Comparison of ENCODE assay signal across 8 cellular contexts in genomic region chr22:36373258-36373579, GRCh38. TPM values are rescaled to one million over a fixed set of nuclear protein-coding genes. Genes with fewer than 3 reads are reported as not detected.
A peak's percentile ranks its signal among the peaks of the same experiment; 100 is the strongest.
DNase-seq lines count a peak whose midpoint lies in the region; ATAC-seq and TF ChIP-seq lines count a peak whose summit lies in the region.
"Had no signal": no experiment of that assay in that cellular context is flagged by ENCODE, and none has a peak within 500 bp of the region (broad histone marks: within the 10 kb centered on the region; RNA-seq: fewer than 3 reads in every experiment).

No MANE protein-coding gene starts in this region.

- peaks cover 95% of the 10 kb centered on the region for H4K20me1 ChIP-seq in Loucy (ENCODE audit: insufficient read depth, low read length, poor library complexity, severe bottlenecking)

- peaks cover 3% of the 10 kb centered on the region for H3K9me3 Mint-ChIP-seq in activated CD8-positive, alpha-beta T cell treated with anti-CD3 and anti-CD28 coated beads, Interleukin-2, amount 10 ng/mL, durations not matched to agents 7 days and 5 days (ENCODE audit: insufficient read depth)

- no peaks in the 10 kb centered on the region for H3K27me3 Mint-ChIP-seq in activated CD8-positive, alpha-beta T cell treated with anti-CD3 and anti-CD28 coated beads, Interleukin-2, amount 10 ng/mL, durations not matched to agents 7 days and 5 days (ENCODE audit: low read depth)

- CTCF ChIA-PET in activated CD8-positive, alpha-beta T cell treated with anti-CD3 and anti-CD28 coated beads, Interleukin-2, amount 10 ng/mL, durations not matched to agents 7 days and 5 days (lab: Charles Lee) = interaction anchor here (1.0 kb wide), 3 partner anchors 12 to 97 kb away, joined by 3 to 4 read pairs (median 3); no protein-coding TSS in a partner anchor

- H3K27me3 ChIP-seq in Loucy (ENCODE audit: insufficient read depth, low read length, poor library complexity, severe bottlenecking) (no peaks in the 10 kb centered on the region), iPS-15b (ENCODE audit: control insufficient read depth, insufficient read depth, low read length) (no peaks in the 10 kb centered on the region), subcutaneous abdominal adipose tissue (ENCODE audit: control insufficient read depth in 5 of 5, insufficient read depth in 4 of 5, low read length in 5 of 5) (no peaks in the 10 kb centered on the region)

- no peak for DNase-seq in activated CD8-positive, alpha-beta T cell treated with anti-CD3 and anti-CD28 coated beads, Interleukin-2, amount 10 ng/mL, durations not matched to agents 7 days and 5 days
- DNase-seq in NCI-H345 treated with DMSO at 0.1 percent for 48 hours (lab: John Stamatoyannopoulos, UW; ENCODE audit: unreplicated experiment) = no peak
- DNase-seq: activated CD8-positive, alpha-beta memory T cell treated with anti-CD3 and anti-CD28 coated beads, Interleukin-2, amount 50 U/mL, for 48 hours had no signal

- TF ChIP-seq CTCF in Loucy (conservative IDR thresholded peaks at IDR 0.05; ENCODE audit: low read length) = no peak

- peak overlapping the region; percentile 88 for H3K27ac Mint-ChIP-seq in activated CD8-positive, alpha-beta T cell treated with anti-CD3 and anti-CD28 coated beads, Interleukin-2, amount 10 ng/mL, durations not matched to agents 7 days and 5 days

- POLR2A ChIA-PET in activated CD8-positive, alpha-beta T cell treated with anti-CD3 and anti-CD28 coated beads, Interleukin-2, amount 10 ng/mL, durations not matched to agents 7 days and 5 days (lab: Charles Lee) = interaction anchor here (2.1 to 2.7 kb wide), 4 partner anchors 8 to 15 kb away, joined by 5 to 13 read pairs (median 8); partner anchors contain the start of gene MYH9

- H3F3A ChIP-seq in Loucy (ENCODE audit: low read depth) = peaks cover 8% of the 10 kb centered on the region; the same call in 1 of the 2 replicates

- peaks cover 95% of the 10 kb centered on the region for H3K4me1 Mint-ChIP-seq in activated CD8-positive, alpha-beta T cell treated with anti-CD3 and anti-CD28 coated beads, Interleukin-2, amount 10 ng/mL, durations not matched to agents 7 days and 5 days (ENCODE audit: low read depth)

- H3K9ac ChIP-seq in Loucy (ENCODE audit: low read depth, low read length, poor library complexity, severe bottlenecking) (no peak overlapping the region), iPS-15b (ENCODE audit: low read depth, low read length) (peak overlapping the region; percentile 54), subcutaneous abdominal adipose tissue (ENCODE audit: low read length in 5 of 5) (peak overlapping the region in 3 of 5 donors; percentile 19 to 51 (median 46))

- H3K9me3 ChIP-seq in Loucy (ENCODE audit: insufficient read depth, low read depth, low read length) (no peaks in the 10 kb centered on the region), iPS-15b (ENCODE audit: control insufficient read depth, insufficient read depth, low read length) (no peaks in the 10 kb centered on the region), subcutaneous abdominal adipose tissue (ENCODE audit: control insufficient read depth in 5 of 5, low read length in 5 of 5) (no peaks in the 10 kb centered on the region)

- H2AFZ ChIP-seq in Loucy (ENCODE audit: low read length) = no peak overlapping the region

- H3K4me1 ChIP-seq in Loucy (ENCODE audit: insufficient read depth, low read length, poor library complexity, severe bottlenecking) (peaks cover 87% of the 10 kb centered on the region), iPS-15b (ENCODE audit: control insufficient read depth, insufficient read depth, low read length) (peaks cover 38% of the 10 kb centered on the region), subcutaneous abdominal adipose tissue (ENCODE audit: control insufficient read depth in 5 of 5, insufficient read depth in 5 of 5, low read length in 5 of 5) (peaks cover 27 to 96% (median 72%) of the 10 kb centered on the region in 5 donors)

- peaks cover 82% of the 10 kb centered on the region for H3K36me3 Mint-ChIP-seq in activated CD8-positive, alpha-beta T cell treated with anti-CD3 and anti-CD28 coated beads, Interleukin-2, amount 10 ng/mL, durations not matched to agents 7 days and 5 days (ENCODE audit: low read depth)

- H3K4me2 ChIP-seq in Loucy (ENCODE audit: low read depth, low read length, poor library complexity, severe bottlenecking) = peak overlapping the region; percentile 33

- H3K36me3 ChIP-seq in Loucy (ENCODE audit: insufficient read depth, low read length) = peaks cover 7% of the 10 kb centered on the region; the same call in 1 of the 2 replicates
- peaks cover 4% of the 10 kb centered on the region for H3K36me3 ChIP-seq in iPS-15b (ENCODE audit: control insufficient read depth, insufficient read depth, low read length)
- peaks cover 0 to 10% (median 0%) of the 10 kb centered on the region in 5 donors for H3K36me3 ChIP-seq in subcutaneous abdominal adipose tissue (ENCODE audit: control insufficient read depth in 5 of 5, insufficient read depth in 5 of 5, low read length in 5 of 5)

- peak overlapping the region; percentile 54 for H3K4me3 Mint-ChIP-seq in activated CD8-positive, alpha-beta T cell treated with anti-CD3 and anti-CD28 coated beads, Interleukin-2, amount 10 ng/mL, durations not matched to agents 7 days and 5 days

- peak overlapping the region; percentile 86 for H3K27ac ChIP-seq in subcutaneous abdominal adipose tissue (ENCODE audit: low read depth, low read length)

- no peaks in the 10 kb centered on the region for H3K9me2 ChIP-seq in Loucy (replicated peaks; ENCODE audit: low read depth, low read length)

- no peak for ATAC-seq in activated CD8-positive, alpha-beta T cell treated with anti-CD3 and anti-CD28 coated beads, Interleukin-2, amount 10 ng/mL, durations not matched to agents 7 days and 5 days
- ATAC-seq in HG03045 (IDR thresholded peaks at IDR 0.05; ENCODE audit: unreplicated experiment) = no peak
- no peak for ATAC-seq in HG02588 (IDR thresholded peaks at IDR 0.05; ENCODE audit: unreplicated experiment)

- H3K79me2 ChIP-seq in Loucy (ENCODE audit: insufficient read depth, low read length) = peaks cover 97% of the 10 kb centered on the region

- no peak overlapping the region for H3K4me3 ChIP-seq in Loucy (ENCODE audit: low read length, poor library complexity, severe bottlenecking)
- H3K4me3 ChIP-seq in iPS-15b (ENCODE audit: low read depth, low read length) = no peak overlapping the region
- H3K4me3 ChIP-seq in subcutaneous abdominal adipose tissue (ENCODE audit: low read depth in 1 of 5, low read length in 5 of 5) = peak overlapping the region in 2 of 5 donors; percentile 15 to 27

RNA-seq across cellular contexts. Expression of gene MYH9, which starts 14.5 kb away (rescaled TPM):
- total RNA-seq in activated CD8-positive, alpha-beta T cell treated with anti-CD3 and anti-CD28 coated beads, Interleukin-2, amount 10 ng/mL, durations not matched to agents 7 days and 5 days = 100 to 1,000 TPM; 857 to 883 TPM
